ENCODE assay signal across 30 cellular contexts in the genomic region with DNA sequence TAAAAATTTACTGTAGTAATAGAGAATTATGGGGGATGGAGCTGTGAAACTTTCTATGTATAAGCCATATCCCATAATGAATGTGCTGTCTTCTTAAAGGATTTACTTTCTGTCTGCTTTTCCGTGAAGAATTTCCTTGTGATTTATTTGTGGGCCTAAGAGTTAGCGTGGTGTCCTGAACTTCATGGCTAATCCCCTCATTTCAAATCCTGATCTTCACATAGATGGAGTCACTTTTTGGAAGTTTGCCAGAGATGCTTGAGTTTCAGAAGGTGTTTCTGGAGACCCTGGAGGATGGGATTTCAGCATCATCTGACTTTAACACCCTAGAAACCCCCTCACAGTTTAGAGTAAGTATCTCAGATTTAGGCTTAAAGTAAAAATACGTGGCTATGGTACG. TPM values are rescaled to one million over a fixed set of nuclear protein-coding genes. Genes with fewer than 3 reads are reported as not detected.
"Had no signal": no experiment of that assay in that cellular context is flagged by ENCODE, and none has a peak within 500 bp of the region (broad histone marks: within the 10 kb centered on the region; RNA-seq: fewer than 3 reads in every experiment).

No MANE protein-coding gene starts in this region.

- H3K4me3 ChIP-seq: left lung, lung, transverse colon, uterus had no signal

- H3K9me3 Mint-ChIP-seq: activated naive CD8-positive, alpha-beta T cell treated with anti-CD3 and anti-CD28 coated beads, Interleukin-2, amount 50 U/mL, for 24 hours; activated T-cell treated with anti-CD3 and anti-CD28 coated beads, Interleukin-2, amount 50 U/mL, for 24 hours; dendritic cell treated with granulocyte-macrophage colony-stimulating factor and Interleukin-4, amounts not matched to agents 40 ng/mL and 50 ng/mL, for 4 days; stimulated activated naive CD8-positive, alpha-beta T cell treated with anti-CD3 and anti-CD28 coated beads, Interleukin-15, Interleukin-2, amounts not matched to agents 100 ng/mL and 50 ng/mL, for 24 hours had no signal

- H3K27me3 Mint-ChIP-seq: activated naive CD4-positive, alpha-beta T cell treated with anti-CD3 and anti-CD28 coated beads, Interleukin-2, amount 10 ng/mL, durations not matched to agents 7 days and 5 days; activated naive CD8-positive, alpha-beta T cell treated with anti-CD3 and anti-CD28 coated beads, Interleukin-2, amount 50 U/mL, for 24 hours; activated T-cell treated with anti-CD3 and anti-CD28 coated beads, Interleukin-2, amount 50 U/mL, for 24 hours; dendritic cell treated with granulocyte-macrophage colony-stimulating factor and Interleukin-4, amounts not matched to agents 40 ng/mL and 50 ng/mL, for 4 days; progenitor cell of endocrine pancreas; stimulated activated naive CD8-positive, alpha-beta T cell treated with anti-CD3 and anti-CD28 coated beads, Interleukin-15, Interleukin-2, amounts not matched to agents 100 ng/mL and 50 ng/mL, for 24 hours had no signal

- H3K36me3 ChIP-seq: left lung, transverse colon, uterus had no signal

- DNase-seq: activated CD8-positive, alpha-beta memory T cell treated with anti-CD3 and anti-CD28 coated beads for 24 hours; activated CD8-positive, alpha-beta memory T cell treated with anti-CD3 and anti-CD28 coated beads, Interleukin-2, amount 50 U/mL, for 4 hours; activated effector memory CD4-positive, alpha-beta T cell treated with Interleukin-2 at 50 U/mL for 16 hours; activated naive CD4-positive, alpha-beta T cell treated with anti-CD3 and anti-CD28 coated beads, Interleukin-2, amount 10 ng/mL, durations not matched to agents 7 days and 5 days; activated naive CD8-positive, alpha-beta T cell treated with anti-CD3 and anti-CD28 coated beads, Interleukin-2, amount 50 U/mL, for 24 hours; activated T-cell treated with anti-CD3 and anti-CD28 coated beads, Interleukin-2, amount 50 U/mL, for 24 hours; anterior cingulate cortex; effector CD4-positive, alpha-beta T cell; erythroblast; foreskin keratinocyte; left lung; naive thymus-derived CD4-positive, alpha-beta T cell; retina; stimulated activated CD4-positive, alpha-beta T cell treated with anti-CD3 and anti-CD28 coated beads, Interleukin-1b, Interleukin-23, amount 100 ng/mL, for 48 hours; substantia nigra; T-helper 9 cell; transverse colon; uterus had no signal

- H3K9me3 ChIP-seq: left lung, transverse colon, uterus had no signal

- H3K4me3 Mint-ChIP-seq: activated naive CD4-positive, alpha-beta T cell treated with anti-CD3 and anti-CD28 coated beads, Interleukin-2, amount 10 ng/mL, durations not matched to agents 7 days and 5 days; activated naive CD8-positive, alpha-beta T cell treated with anti-CD3 and anti-CD28 coated beads, Interleukin-2, amount 50 U/mL, for 24 hours; activated T-cell treated with anti-CD3 and anti-CD28 coated beads, Interleukin-2, amount 50 U/mL, for 24 hours; brain; dendritic cell treated with granulocyte-macrophage colony-stimulating factor and Interleukin-4, amounts not matched to agents 40 ng/mL and 50 ng/mL, for 4 days; naive thymus-derived CD4-positive, alpha-beta T cell; stimulated activated naive CD8-positive, alpha-beta T cell treated with anti-CD3 and anti-CD28 coated beads, Interleukin-15, Interleukin-2, amounts not matched to agents 100 ng/mL and 50 ng/mL, for 24 hours; WTC11 had no signal

- H3K27me3 ChIP-seq: foreskin keratinocyte, left lung, transverse colon, uterus had no signal

- H3K4me1 Mint-ChIP-seq: activated naive CD4-positive, alpha-beta T cell treated with anti-CD3 and anti-CD28 coated beads, Interleukin-2, amount 10 ng/mL, durations not matched to agents 7 days and 5 days; activated naive CD8-positive, alpha-beta T cell treated with anti-CD3 and anti-CD28 coated beads, Interleukin-2, amount 50 U/mL, for 24 hours had no signal

- H3K4me1 ChIP-seq: foreskin keratinocyte, left lung, transverse colon had no signal

- H3K27ac Mint-ChIP-seq: activated naive CD4-positive, alpha-beta T cell treated with anti-CD3 and anti-CD28 coated beads, Interleukin-2, amount 10 ng/mL, durations not matched to agents 7 days and 5 days; activated naive CD8-positive, alpha-beta T cell treated with anti-CD3 and anti-CD28 coated beads, Interleukin-2, amount 50 U/mL, for 24 hours; activated T-cell treated with anti-CD3 and anti-CD28 coated beads, Interleukin-2, amount 50 U/mL, for 24 hours; dendritic cell treated with granulocyte-macrophage colony-stimulating factor and Interleukin-4, amounts not matched to agents 40 ng/mL and 50 ng/mL, for 4 days; naive thymus-derived CD4-positive, alpha-beta T cell; progenitor cell of endocrine pancreas; stimulated activated naive CD8-positive, alpha-beta T cell treated with anti-CD3 and anti-CD28 coated beads, Interleukin-15, Interleukin-2, amounts not matched to agents 100 ng/mL and 50 ng/mL, for 24 hours; WTC11 had no signal

- H3K27ac ChIP-seq: foreskin keratinocyte, left lung, uterus had no signal

RNA-seq across cellular contexts. Expression of a gene that starts 19.4 kb away (rescaled TPM):
- total RNA-seq: cardiac septum; chondrocyte; foreskin keratinocyte; kidney epithelial cell; left lung; lung; naive thymus-derived CD4-positive, alpha-beta T cell; osteocyte; progenitor cell of endocrine pancreas; skeletal muscle tissue; T-helper 1 cell treated with Interleukin-12 subunit alpha and Interleukin-12 subunit beta and Interleukin-4 antibody, amounts not matched to agents 30 ng/mL and 1 ng/mL, for 36 hours; transverse colon; WTC11 had no signal
- polyA plus RNA-seq: foreskin keratinocyte; lung; naive thymus-derived CD4-positive, alpha-beta T cell had no signal
